In the genomic region with DNA sequence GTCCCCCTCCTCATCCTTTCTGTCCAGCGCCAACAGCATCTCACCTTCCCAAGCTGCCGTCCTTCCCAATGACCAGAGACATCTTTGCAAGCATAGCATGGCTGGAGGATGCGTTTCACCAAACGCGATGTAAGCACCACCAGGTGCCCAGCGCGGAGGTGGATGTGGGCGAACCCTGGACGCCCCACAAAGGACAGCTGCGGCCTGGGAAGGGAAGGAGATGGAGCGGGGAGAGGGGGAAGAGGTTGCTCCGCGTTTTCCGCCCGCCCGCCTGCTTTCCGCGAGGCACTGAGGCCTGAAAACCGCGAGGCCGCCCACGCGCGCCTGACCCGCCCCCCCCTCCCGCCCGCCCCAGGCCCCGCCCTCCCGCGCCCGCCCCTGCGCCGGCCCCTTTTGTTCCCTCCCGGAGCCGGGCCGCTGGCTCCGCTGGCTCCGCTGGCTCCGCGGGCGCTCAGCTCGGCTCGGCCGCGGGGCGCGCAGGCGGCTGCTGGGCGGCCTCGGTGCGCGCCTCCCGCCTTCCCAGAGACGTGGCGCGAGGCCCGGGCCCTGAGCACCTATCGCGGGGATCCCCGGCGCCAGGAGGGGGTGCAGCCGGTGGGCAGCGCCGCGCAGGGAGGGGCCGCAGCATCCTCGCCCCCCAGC, we compare ENCODE assay signal across 8 cellular contexts. TPM values are rescaled to one million over a fixed set of nuclear protein-coding genes. Genes with fewer than 3 reads are reported as not detected.
A peak's percentile ranks its signal among the peaks of the same experiment; 100 is the strongest.
DNase-seq lines count a peak whose midpoint lies in the region; ATAC-seq and TF ChIP-seq lines count a peak whose summit lies in the region.

A gene (plus strand): TSS at position 390 of the 642 bp plus-strand sequence. CDS start 28,140 bp downstream, outside the sequence.

- peak within 1 kb of the TSS; percentile 63 to 76 for H3K27ac Mint-ChIP-seq in natural killer cell treated with Interleukin-12 subunit alpha and Interleukin-12 subunit beta and Interleukin-15 and Interleukin-18, amount 100 ng/mL, for 72 hours
- peak within 1 kb of the TSS; percentile 67 for H3K27ac Mint-ChIP-seq in stimulated activated naive B cell treated with anti-CD40 and anti-IgM and Interleukin-4, amounts not matched to agents 10 μg/mL and 1 μg/mL and 100 μg/mL, for 72 hours

- H3K9me3 Mint-ChIP-seq in natural killer cell treated with Interleukin-12 subunit alpha and Interleukin-12 subunit beta and Interleukin-15 and Interleukin-18, amount 100 ng/mL, for 72 hours: no peaks in the 10 kb centered on the region
- H3K9me3 Mint-ChIP-seq in stimulated activated naive B cell treated with anti-CD40 and anti-IgM and Interleukin-4, amounts not matched to agents 10 μg/mL and 1 μg/mL and 100 μg/mL, for 72 hours: no peaks in the 10 kb centered on the region

- H3K36me3 Mint-ChIP-seq in natural killer cell treated with Interleukin-12 subunit alpha and Interleukin-12 subunit beta and Interleukin-15 and Interleukin-18, amount 100 ng/mL, for 72 hours: no peaks in the 10 kb centered on the region
- peaks cover 0 to 4% of the 10 kb centered on the region in 2 donors for H3K36me3 Mint-ChIP-seq in stimulated activated naive B cell treated with anti-CD40 and anti-IgM and Interleukin-4, amounts not matched to agents 10 μg/mL and 1 μg/mL and 100 μg/mL, for 72 hours

- peaks cover 28 to 33% of the 10 kb centered on the region in 2 donors for H3K4me1 Mint-ChIP-seq in natural killer cell treated with Interleukin-12 subunit alpha and Interleukin-12 subunit beta and Interleukin-15 and Interleukin-18, amount 100 ng/mL, for 72 hours (ENCODE audit: low read depth in 2 of 2)
- peaks cover 48 to 73% of the 10 kb centered on the region in 2 donors for H3K4me1 Mint-ChIP-seq in stimulated activated naive B cell treated with anti-CD40 and anti-IgM and Interleukin-4, amounts not matched to agents 10 μg/mL and 1 μg/mL and 100 μg/mL, for 72 hours

- no peaks in the 10 kb centered on the region for H3K36me3 ChIP-seq in HUES6 (ENCODE audit: control insufficient read depth, insufficient read depth, low read length)

- peak; percentile 91 for TF ChIP-seq POLR2A in GM18951 (IDR thresholded peaks at IDR 0.05; ENCODE audit: extremely low read depth, insufficient read depth, insufficient read length)

- DNase-seq in AG04450 (ENCODE audit: low read depth, low spot score): no peak
- peak; percentile 91 for DNase-seq in RPMI8226
- peak; percentile 80 for DNase-seq in activated effector memory CD4-positive, alpha-beta T cell treated with Interleukin-2 at 50 U/mL for 16 hours
- DNase-seq in fibroblast of the aortic adventitia (ENCODE audit: low read depth): peak; percentile 75
- peak; percentile 85 for DNase-seq in natural killer cell treated with Interleukin-12 subunit alpha and Interleukin-12 subunit beta and Interleukin-15 and Interleukin-18, amount 100 ng/mL, for 72 hours (ENCODE audit: low spot score)
- peak; percentile 63 for DNase-seq in stimulated activated naive B cell treated with anti-CD40 and anti-IgM and Interleukin-4, amounts not matched to agents 10 μg/mL and 1 μg/mL and 100 μg/mL, for 72 hours

- POLR2A ChIA-PET in AG04450 (lab: Yijun Ruan, JAX): interaction anchor here (0.7 to 3.1 kb wide), 5 partner anchors 9 to 35 kb away, joined by 3 to 31 read pairs (median 11); a partner anchor contains a TSS

- H3K27me3 ChIP-seq in AG04450 (ENCODE audit: control insufficient read depth, insufficient read depth, low read length) (no peaks in the 10 kb centered on the region), HUES6 (ENCODE audit: control insufficient read depth, insufficient read depth, low read length) (peaks cover 9% of the 10 kb centered on the region)

- in situ Hi-C loops in GM18951 (cut with MboI; ENCODE audit: low sequenced_read_pairs, unreplicated experiment): no loop called here

- H3K4me3 ChIP-seq in AG04450 (ENCODE audit: low read depth, low read length): peak within 1 kb of the TSS; percentile 87
- H3K4me3 ChIP-seq in HUES6 (ENCODE audit: low read depth, low read length): peak within 1 kb of the TSS; percentile 94
- H3K4me3 ChIP-seq in fibroblast of the aortic adventitia (ENCODE audit: low read depth, low read length): peak within 1 kb of the TSS; percentile 85

- ATAC-seq in natural killer cell treated with Interleukin-12 subunit alpha and Interleukin-12 subunit beta and Interleukin-15 and Interleukin-18, amount 100 ng/mL, for 72 hours: peak; percentile 91 to 94
- ATAC-seq in stimulated activated naive B cell treated with anti-CD40 and anti-IgM and Interleukin-4, amounts not matched to agents 10 μg/mL and 1 μg/mL and 100 μg/mL, for 72 hours (replicated peaks): peak; percentile 64 to 67

- H3K27ac ChIP-seq in AG04450 (ENCODE audit: low read depth, low read length) (peak within 1 kb of the TSS; percentile 39), HUES6 (ENCODE audit: low read depth, low read length) (no peak within 1 kb of the TSS)

- peak within 1 kb of the TSS; percentile 88 for H3K4me3 Mint-ChIP-seq in natural killer cell treated with Interleukin-12 subunit alpha and Interleukin-12 subunit beta and Interleukin-15 and Interleukin-18, amount 100 ng/mL, for 72 hours
- peak within 1 kb of the TSS; percentile 85 to 89 for H3K4me3 Mint-ChIP-seq in stimulated activated naive B cell treated with anti-CD40 and anti-IgM and Interleukin-4, amounts not matched to agents 10 μg/mL and 1 μg/mL and 100 μg/mL, for 72 hours

- no peaks in the 10 kb centered on the region for H3K27me3 Mint-ChIP-seq in natural killer cell treated with Interleukin-12 subunit alpha and Interleukin-12 subunit beta and Interleukin-15 and Interleukin-18, amount 100 ng/mL, for 72 hours
- no peaks in the 10 kb centered on the region for H3K27me3 Mint-ChIP-seq in stimulated activated naive B cell treated with anti-CD40 and anti-IgM and Interleukin-4, amounts not matched to agents 10 μg/mL and 1 μg/mL and 100 μg/mL, for 72 hours

- no peak for TF ChIP-seq CTCF in AG04450 (IDR thresholded peaks at IDR 0.05; ENCODE audit: low read depth, low read length)
- TF ChIP-seq CTCF in fibroblast of the aortic adventitia (IDR thresholded peaks at IDR 0.05; ENCODE audit: insufficient read depth, low read length): no peak

- H3K9me3 ChIP-seq in AG04450 (ENCODE audit: control insufficient read depth, insufficient read depth, low read length) (no peaks in the 10 kb centered on the region; the same call in 1 of the 2 replicates), HUES6 (ENCODE audit: control insufficient read depth, insufficient read depth, low read depth, low read length) (no peaks in the 10 kb centered on the region)

- H3K9ac ChIP-seq in HUES6 (ENCODE audit: low read length): peak within 1 kb of the TSS; percentile 79

- CTCF ChIA-PET in AG04450 (lab: Charles Lee): interaction anchor here (0.8 kb wide), 1 partner anchor 19 kb away, joined by 3 read pairs; no protein-coding TSS in a partner anchor

- H3K4me1 ChIP-seq in HUES6 (ENCODE audit: control insufficient read depth, insufficient read depth, low read length): peaks cover 36% of the 10 kb centered on the region

RNA-seq across cellular contexts. Expression of the gene that starts here (rescaled TPM):
- polyA plus RNA-seq in AG04450 (2011; rRNA removed): 7.2 and 11.9 TPM in 2 replicates
- 18.6 and 20.1 TPM in 2 replicates for polyA minus RNA-seq in AG04450 (2011; rRNA and poly(A)+ RNA removed)
- 31.9 and 89.9 TPM in 2 replicates for total RNA-seq in fibroblast of the aortic adventitia (ENCODE audit: low replicate concordance)
- total RNA-seq in natural killer cell treated with Interleukin-12 subunit alpha and Interleukin-12 subunit beta and Interleukin-15 and Interleukin-18, amount 100 ng/mL, for 72 hours: 10 to 100 TPM; 12.2 to 17.0 TPM
